8 cellular contexts compared by ENCODE assay signal in the genomic region with DNA sequence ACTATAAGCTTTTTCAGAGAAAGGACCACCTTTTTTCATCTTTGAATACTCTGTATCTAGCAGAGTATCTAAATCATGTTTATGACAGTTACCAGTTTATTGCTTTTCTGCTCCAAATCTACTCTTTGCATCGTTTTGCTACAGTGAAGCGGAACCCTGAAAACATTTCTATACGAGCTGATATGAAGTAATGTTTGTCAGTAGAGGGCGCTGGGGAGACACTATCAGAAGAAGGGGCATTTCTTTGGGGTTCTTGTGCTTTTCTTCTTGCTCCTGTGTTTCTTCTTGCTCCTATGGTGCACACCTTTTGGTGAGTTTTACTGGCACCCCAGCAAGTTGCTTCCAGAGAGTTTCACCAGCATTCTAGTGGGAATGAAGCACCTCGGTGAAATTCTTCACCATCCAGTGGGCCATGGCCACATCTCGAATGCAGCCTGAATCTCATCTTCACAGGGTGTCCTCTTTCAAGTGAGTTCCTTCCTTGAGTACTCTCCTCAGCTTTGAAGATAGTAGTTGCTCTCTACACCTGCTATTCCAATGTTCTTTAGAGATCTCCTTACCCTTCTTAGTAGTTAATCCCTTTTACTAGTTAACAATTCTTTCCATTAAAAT.
DNase-seq lines count a peak whose midpoint lies in the region; ATAC-seq and TF ChIP-seq lines count a peak whose summit lies in the region.

No MANE protein-coding gene starts in this region.

- H3K9me3 ChIP-seq in parathyroid adenoma (ENCODE audit: control insufficient read depth, low read length) = no peaks in the 10 kb centered on the region

- H3K79me2 ChIP-seq in parathyroid adenoma = no peaks in the 10 kb centered on the region

- H3K4me2 ChIP-seq in parathyroid adenoma (ENCODE audit: low read length) = no peak overlapping the region

- no peak overlapping the region for H3K9ac ChIP-seq in parathyroid adenoma

- peak overlapping the region; percentile 25 for H2AFZ ChIP-seq in parathyroid adenoma

- DNase-seq in A172 (ENCODE audit: low spot score) (peak; percentile 43), DMS 273 treated with DMSO at 0.1 percent for 48 hours (lab: John Stamatoyannopoulos, UW) (peak; percentile 4), NCI-H69 (lab: John Stamatoyannopoulos, UW) (peak; percentile 65), choroid plexus epithelial cell (ENCODE audit: low read depth) (peak; percentile 73), posterior vena cava (ENCODE audit: low spot score) (no peak)

- intact Hi-C loops in posterior vena cava (cut with DNase I) = no loop called here

- TF ChIP-seq CTCF in choroid plexus epithelial cell (conservative IDR thresholded peaks at IDR 0.05; ENCODE audit: low read depth, low read length) = peak; percentile 71
- peak; percentile 64 for TF ChIP-seq CTCF in parathyroid adenoma (IDR thresholded peaks at IDR 0.05)

- H3K36me3 ChIP-seq in parathyroid adenoma (ENCODE audit: control insufficient read depth, insufficient read depth, low read length) = no peaks in the 10 kb centered on the region

- H3K27ac ChIP-seq in parathyroid adenoma = no peak overlapping the region

- ATAC-seq in GM19023 (IDR thresholded peaks at IDR 0.05; ENCODE audit: unreplicated experiment) (no peak), HG03095 (IDR thresholded peaks at IDR 0.05; ENCODE audit: unreplicated experiment) (no peak)

- H3K4me3 ChIP-seq in choroid plexus epithelial cell (ENCODE audit: low read depth, low read length) (no peak overlapping the region), parathyroid adenoma (ENCODE audit: low read depth, low read length) (no peak overlapping the region)

- no peaks in the 10 kb centered on the region for H3K27me3 ChIP-seq in parathyroid adenoma (ENCODE audit: control insufficient read depth, insufficient read depth, low read length)

- H3K4me1 ChIP-seq in parathyroid adenoma = peaks cover 3% of the 10 kb centered on the region
